In genomic region chr20:2829376-2829775, GRCh38 we compare ENCODE assay signal across 25 cellular contexts. TPM values are rescaled to one million over a fixed set of nuclear protein-coding genes. Genes with fewer than 3 reads are reported as not detected.
"Had no signal": no experiment of that assay in that cellular context is flagged by ENCODE, and none has a peak within 500 bp of the region (broad histone marks: within the 10 kb centered on the region; RNA-seq: fewer than 3 reads in every experiment).

No MANE protein-coding gene starts in this region.

- H3K27ac Mint-ChIP-seq: memory B cell; natural killer cell treated with Interleukin-12 subunit alpha and Interleukin-12 subunit beta and Interleukin-15 and Interleukin-18, amount 100 ng/mL, for 72 hours; neural progenitor cell; progenitor cell of endocrine pancreas had no signal

- H3K27ac ChIP-seq: gastrocnemius medialis, heart right ventricle, left ventricle myocardium inferior, lower lobe of right lung, neural progenitor cell, ovary, tibial nerve, upper lobe of right lung, vagina had no signal

- FAIRE-seq: endometrium, small intestine had no signal

- H3K4me3 Mint-ChIP-seq: memory B cell; natural killer cell treated with Interleukin-12 subunit alpha and Interleukin-12 subunit beta and Interleukin-15 and Interleukin-18, amount 100 ng/mL, for 72 hours; neural progenitor cell had no signal

- H2AFZ ChIP-seq: neural progenitor cell had no signal

- H3K4me2 ChIP-seq: neural progenitor cell had no signal

- H3K27me3 ChIP-seq: ovary, vagina had no signal

- H3K36me3 Mint-ChIP-seq: memory B cell had no signal

- H3K4me1 Mint-ChIP-seq: memory B cell had no signal

- H3K9ac ChIP-seq: neural progenitor cell had no signal

- DNase-seq: effector memory CD4-positive, alpha-beta T cell; gastrocnemius medialis; heart right ventricle; hypothalamus; islet precursor cell; left ventricle myocardium inferior; lower lobe of right lung; midbrain; nucleus accumbens; ovary; right cardiac atrium; small intestine; stimulated activated CD4-positive, alpha-beta T cell treated with anti-CD3 and anti-CD28 coated beads, Interleukin-12 subunit alpha, Interleukin-12 subunit beta, amount 100 ng/mL, for 4 hours; stimulated activated naive CD8-positive, alpha-beta T cell treated with anti-CD3 and anti-CD28 coated beads, Interleukin-15, Interleukin-2, amounts not matched to agents 100 U/mL and 50 U/mL, for 24 hours; upper lobe of right lung had no signal

- H3K9me3 ChIP-seq: gastrocnemius medialis, heart right ventricle, left ventricle myocardium inferior, lower lobe of right lung, ovary, tibial nerve, upper lobe of right lung, vagina had no signal

- H3K4me1 ChIP-seq: gastrocnemius medialis, left ventricle myocardium inferior, lower lobe of right lung, tibial nerve, upper lobe of right lung had no signal

- H3K9me3 Mint-ChIP-seq: memory B cell; natural killer cell treated with Interleukin-12 subunit alpha and Interleukin-12 subunit beta and Interleukin-15 and Interleukin-18, amount 100 ng/mL, for 72 hours; neural progenitor cell had no signal

RNA-seq across cellular contexts. Expression of gene TMEM239, which starts 13.2 kb away (rescaled TPM):
- total RNA-seq: esophagus mucosa; gastrocnemius medialis; heart right ventricle; left ventricle myocardium inferior; lower lobe of right lung; natural killer cell treated with Interleukin-12 subunit alpha and Interleukin-12 subunit beta and Interleukin-15 and Interleukin-18, amount 100 ng/mL, for 72 hours; ovary; progenitor cell of endocrine pancreas; right cardiac atrium; temporal lobe; tibial nerve; upper lobe of right lung; vagina had no signal
- polyA plus RNA-seq: heart right ventricle, ovary, right cardiac atrium, small intestine had no signal

RNA-seq across cellular contexts. Expression of gene C20orf141, which starts 14.6 kb away (rescaled TPM):
- total RNA-seq: esophagus mucosa; fibroblast of villous mesenchyme; gastrocnemius medialis; heart right ventricle; left ventricle myocardium inferior; lower lobe of right lung; natural killer cell treated with Interleukin-12 subunit alpha and Interleukin-12 subunit beta and Interleukin-15 and Interleukin-18, amount 100 ng/mL, for 72 hours; progenitor cell of endocrine pancreas; right cardiac atrium; temporal lobe; tibial nerve; upper lobe of right lung; vagina had no signal
- polyA plus RNA-seq: heart right ventricle, ovary, right cardiac atrium, small intestine had no signal
